8 cellular contexts compared by ENCODE assay signal in genomic region chr14:20306079-20306423, GRCh38. TPM values are rescaled to one million over a fixed set of nuclear protein-coding genes. Genes with fewer than 3 reads are reported as not detected.
DNase-seq lines count a peak whose midpoint lies in the region; ATAC-seq and TF ChIP-seq lines count a peak whose summit lies in the region.

No MANE protein-coding gene starts in this region.

- TF ChIP-seq CTCF in suprapubic skin (IDR thresholded peaks at IDR 0.05), result no peak

- peak overlapping the region; percentile 88 for H3K4me3 Mint-ChIP-seq in activated T-cell treated with anti-CD3 and anti-CD28 coated beads, Interleukin-2, amount 50 U/mL, for 24 hours
- peak overlapping the region; percentile 99 for H3K4me3 Mint-ChIP-seq in T-helper 17 cell

- H3K36me3 Mint-ChIP-seq in activated T-cell treated with anti-CD3 and anti-CD28 coated beads, Interleukin-2, amount 50 U/mL, for 24 hours (ENCODE audit: low read depth), result peaks cover 29% of the 10 kb centered on the region
- H3K36me3 Mint-ChIP-seq in T-helper 17 cell (ENCODE audit: low read depth), result peaks cover 10% of the 10 kb centered on the region

- no peaks in the 10 kb centered on the region for H3K9me3 Mint-ChIP-seq in activated T-cell treated with anti-CD3 and anti-CD28 coated beads, Interleukin-2, amount 50 U/mL, for 24 hours

- DNase-seq in activated T-cell treated with anti-CD3 and anti-CD28 coated beads, Interleukin-2, amount 50 U/mL, for 24 hours, result no peak
- no peak for DNase-seq in activated T-cell treated with anti-CD3 and anti-CD28 coated beads, Interleukin-2, amount 50 U/mL, for 1 hour
- DNase-seq in T-helper 17 cell (no peak), suprapubic skin (ENCODE audit: low spot score in 2 of 2) (no peak), caudate nucleus (lab: John Stamatoyannopoulos, UW) (no peak), middle frontal gyrus (ENCODE audit: extremely low spot score, low spot score) (no peak)
- DNase-seq in activated CD4-positive, alpha-beta T cell treated with anti-CD3 and anti-CD28 coated beads for 4 hours, result no peak

- ATAC-seq in T-helper 17 cell, result peak; percentile 6

- H3K4me1 Mint-ChIP-seq in activated T-cell treated with anti-CD3 and anti-CD28 coated beads, Interleukin-2, amount 50 U/mL, for 24 hours (ENCODE audit: low read depth), result peaks cover 31% of the 10 kb centered on the region
- H3K4me1 Mint-ChIP-seq in T-helper 17 cell, result peaks cover 30% of the 10 kb centered on the region

- TF ChIP-seq EP300 in suprapubic skin (IDR thresholded peaks at IDR 0.05), result no peak

- peaks cover 6% of the 10 kb centered on the region for H3K4me1 ChIP-seq in iPS-18a (ENCODE audit: control insufficient read depth, low read depth, low read length)
- peaks cover 19% of the 10 kb centered on the region for H3K4me1 ChIP-seq in suprapubic skin

- peak overlapping the region; percentile 82 for H3K27ac Mint-ChIP-seq in activated T-cell treated with anti-CD3 and anti-CD28 coated beads, Interleukin-2, amount 50 U/mL, for 24 hours
- peak overlapping the region; percentile 96 for H3K27ac Mint-ChIP-seq in T-helper 17 cell

- no peaks in the 10 kb centered on the region for H3K36me3 ChIP-seq in iPS-18a (ENCODE audit: control insufficient read depth, low read depth, low read length)
- peaks cover 10% of the 10 kb centered on the region for H3K36me3 ChIP-seq in suprapubic skin

- WGBS in suprapubic skin, result 94% methylated on average over 1 of the region's 1 CpG

- peak overlapping the region; percentile 79 for H3K9ac ChIP-seq in iPS-18a (ENCODE audit: low read length)

- no peak overlapping the region for H3K27ac ChIP-seq in iPS-18a (ENCODE audit: low read length)
- H3K27ac ChIP-seq in suprapubic skin, result no peak overlapping the region
- no peak overlapping the region for H3K27ac ChIP-seq in caudate nucleus (ENCODE audit: low read depth, low read length)

- H3K27me3 ChIP-seq in iPS-18a (ENCODE audit: control insufficient read depth, insufficient read depth, low read length) (no peaks in the 10 kb centered on the region), suprapubic skin (no peaks in the 10 kb centered on the region)

- TF ChIP-seq POLR2A in suprapubic skin (IDR thresholded peaks at IDR 0.05), result no peak

- peak overlapping the region; percentile 93 for H3K4me3 ChIP-seq in iPS-18a (ENCODE audit: low read length)
- H3K4me3 ChIP-seq in suprapubic skin, result peak overlapping the region; percentile 55

- H3K9me3 ChIP-seq in T-helper 17 cell (ENCODE audit: control insufficient read depth, low read length, poor library complexity, severe bottlenecking) (no peaks in the 10 kb centered on the region), iPS-18a (ENCODE audit: control insufficient read depth, low read depth, low read length) (no peaks in the 10 kb centered on the region), suprapubic skin (no peaks in the 10 kb centered on the region)

- H3K27me3 Mint-ChIP-seq in activated T-cell treated with anti-CD3 and anti-CD28 coated beads, Interleukin-2, amount 50 U/mL, for 24 hours, result no peaks in the 10 kb centered on the region
- H3K27me3 Mint-ChIP-seq in T-helper 17 cell, result no peaks in the 10 kb centered on the region

RNA-seq across cellular contexts. Expression of gene TTC5, which starts 0.3 kb away (rescaled TPM):
- 10 to 100 TPM; 16.5 TPM for total RNA-seq in T-helper 17 cell
- total RNA-seq in suprapubic skin, result 10 to 100 TPM; 13.3 to 23.3 (median 14.6) TPM

RNA-seq across cellular contexts. Expression of gene CCNB1IP1, which starts 27.0 kb away (rescaled TPM):
- total RNA-seq in T-helper 17 cell (10 to 100 TPM; 20.2 to 26.3 TPM), suprapubic skin (10 to 100 TPM; 42.5 to 50.3 (median 47.6) TPM)

RNA-seq across cellular contexts. Expression of gene PARP2, which starts 37.4 kb away (rescaled TPM):
- total RNA-seq in T-helper 17 cell (10 to 100 TPM; 18.1 to 22.3 TPM), suprapubic skin (10 to 100 TPM; 12.2 to 34.0 (median 14.9) TPM)
